8 cellular contexts compared by ENCODE assay signal in genomic region chr1:42657981-42658879, GRCh38. TPM values are rescaled to one million over a fixed set of nuclear protein-coding genes. Genes with fewer than 3 reads are reported as not detected.
DNase-seq lines count a peak whose midpoint lies in the region; ATAC-seq, FAIRE-seq and TF ChIP-seq lines count a peak whose summit lies in the region.

Gene PPIH, plus strand, starts transcription at chr1:42658423. Its CDS starts 24 bp downstream, at chr1:42658447.

- TF ChIP-seq CTCF in D721Med (IDR thresholded peaks at IDR 0.05; ENCODE audit: insufficient read depth, missing control alignments) (no peak), OCI-LY1 (IDR thresholded peaks at IDR 0.05; ENCODE audit: low read length) (no peak)

- H3K9me3 ChIP-seq in HUES64 (ENCODE audit: insufficient read depth, low read depth, low read length) (no peaks in the 10 kb centered on the region), OCI-LY1 (ENCODE audit: low read length) (no peaks in the 10 kb centered on the region), mesodermal cell (ENCODE audit: control insufficient read depth, low read length) (no peaks in the 10 kb centered on the region)

- H3K27me3 ChIP-seq in HUES64 (ENCODE audit: insufficient read depth, low read length) (peaks cover 9% of the 10 kb centered on the region), OCI-LY1 (ENCODE audit: insufficient read depth, low read length) (no peaks in the 10 kb centered on the region)

- peak; percentile 59 for DNase-seq in D721Med (ENCODE audit: insufficient read length, low spot score)
- peak; percentile 95 for DNase-seq in activated CD8-positive, alpha-beta memory T cell treated with anti-CD3 and anti-CD28 coated beads, Interleukin-2, amount 50 U/mL, for 4 hours
- peak; percentile 86 to 91 for DNase-seq in stimulated activated CD8-positive, alpha-beta memory T cell treated with anti-CD3 and anti-CD28 coated beads, Interleukin-15, amount 100 ng/mL, for 4 hours (ENCODE audit: low read depth in 2 of 2)

- H4K20me1 ChIP-seq in OCI-LY1 (ENCODE audit: insufficient read depth, low read length) = no peaks in the 10 kb centered on the region

- peak within 1 kb of the TSS; percentile 99 for H3K4me3 ChIP-seq in HUES64 (ENCODE audit: low read length)
- peak within 1 kb of the TSS; percentile 95 for H3K4me3 ChIP-seq in OCI-LY1 (ENCODE audit: low read depth, low read length, poor library complexity, severe bottlenecking)
- peak within 1 kb of the TSS; percentile 73 for H3K4me3 ChIP-seq in mesodermal cell (ENCODE audit: extremely low read depth, insufficient read depth, low read length, poor library complexity, severe bottlenecking)

- H3K36me3 ChIP-seq in HUES64 (ENCODE audit: insufficient read depth, low read length) (peaks cover 32% of the 10 kb centered on the region), OCI-LY1 (ENCODE audit: insufficient read depth, low read length) (peaks cover 39% of the 10 kb centered on the region), mesodermal cell (ENCODE audit: control insufficient read depth, insufficient read depth, low read length) (peaks cover 32% of the 10 kb centered on the region)

- H3K9ac ChIP-seq in HUES64 (ENCODE audit: low read depth, low read length) (peak within 1 kb of the TSS; percentile 83), OCI-LY1 (ENCODE audit: low read length) (peak within 1 kb of the TSS; percentile 90)

- no peaks in the 10 kb centered on the region for H3F3A ChIP-seq in OCI-LY1 (ENCODE audit: insufficient read depth, low read length)

- peak within 1 kb of the TSS; percentile 81 for H3K27ac ChIP-seq in HUES64 (ENCODE audit: low read depth, low read length)
- peak within 1 kb of the TSS; percentile 23 for H3K27ac ChIP-seq in OCI-LY1 (ENCODE audit: low read depth, low read length, poor library complexity, severe bottlenecking)
- H3K27ac ChIP-seq in mesodermal cell (ENCODE audit: low read depth, low read length, severe bottlenecking) = peak within 1 kb of the TSS; percentile 60

- H3K4me1 ChIP-seq in HUES64 (ENCODE audit: insufficient read depth, low read length) (no peaks in the 10 kb centered on the region), OCI-LY1 (ENCODE audit: insufficient read depth, low read length, severe bottlenecking) (peaks cover 22% of the 10 kb centered on the region), mesodermal cell (ENCODE audit: control insufficient read depth, insufficient read depth, low read length, poor library complexity, severe bottlenecking) (no peaks in the 10 kb centered on the region)

- H2AFZ ChIP-seq in OCI-LY1 (ENCODE audit: low read length) = peak within 1 kb of the TSS; percentile 35; the same call in 1 of the 2 replicates

- ATAC-seq in GM21423 (IDR thresholded peaks at IDR 0.05; ENCODE audit: unreplicated experiment) = peak; percentile 95

- peak within 1 kb of the TSS; percentile 83 for H3K4me2 ChIP-seq in OCI-LY1 (ENCODE audit: low read length)

- H3K79me2 ChIP-seq in OCI-LY1 (ENCODE audit: insufficient read depth, low read length) = peaks cover 15% of the 10 kb centered on the region

- H3K9me2 ChIP-seq in OCI-LY1 (ENCODE audit: low read depth, low read length) = no peaks in the 10 kb centered on the region

- 2% methylated on average over 53 of the region's 53 CpGs for WGBS in HUES64
- WGBS in mesodermal cell (ENCODE audit: insufficient coverage in 2 of 2), 2 experiments = 2 to 3% methylated on average over 43 to 48 of the region's 53 CpGs

- FAIRE-seq in D721Med (lab: Jason Lieb, UNC) = no peak
- FAIRE-seq in endometrium (lab: Jason Lieb, UNC) = peak; percentile 87

RNA-seq across cellular contexts. Expression of gene PPIH, which starts in this region (rescaled TPM):
- 56.5 TPM for polyA plus RNA-seq in HUES64 (2013, experiment 1 of 2)
- 53.1 TPM for polyA plus RNA-seq in HUES64 (2013, experiment 2 of 2)
- polyA plus RNA-seq in mesodermal cell (2013, experiment 1 of 2) = 47.3 TPM
- polyA plus RNA-seq in mesodermal cell (2013, experiment 2 of 2) = 40.1 TPM

Comparison
In these comparisons a context has a peak if more than half of its experiments do, and no peak if none do; other contexts are left out.
1. Peak in every context shown above with its lines: DNase-seq, ATAC-seq, H3K4me3 ChIP-seq and H3K27ac ChIP-seq.
2. H3K27ac ChIP-seq: peak in every context shown above with its lines; median percentile 81 in HUES64; 60 in mesodermal cell; 23 in OCI-LY1.